ENCODE assay signal across 8 cellular contexts in the genomic region with DNA sequence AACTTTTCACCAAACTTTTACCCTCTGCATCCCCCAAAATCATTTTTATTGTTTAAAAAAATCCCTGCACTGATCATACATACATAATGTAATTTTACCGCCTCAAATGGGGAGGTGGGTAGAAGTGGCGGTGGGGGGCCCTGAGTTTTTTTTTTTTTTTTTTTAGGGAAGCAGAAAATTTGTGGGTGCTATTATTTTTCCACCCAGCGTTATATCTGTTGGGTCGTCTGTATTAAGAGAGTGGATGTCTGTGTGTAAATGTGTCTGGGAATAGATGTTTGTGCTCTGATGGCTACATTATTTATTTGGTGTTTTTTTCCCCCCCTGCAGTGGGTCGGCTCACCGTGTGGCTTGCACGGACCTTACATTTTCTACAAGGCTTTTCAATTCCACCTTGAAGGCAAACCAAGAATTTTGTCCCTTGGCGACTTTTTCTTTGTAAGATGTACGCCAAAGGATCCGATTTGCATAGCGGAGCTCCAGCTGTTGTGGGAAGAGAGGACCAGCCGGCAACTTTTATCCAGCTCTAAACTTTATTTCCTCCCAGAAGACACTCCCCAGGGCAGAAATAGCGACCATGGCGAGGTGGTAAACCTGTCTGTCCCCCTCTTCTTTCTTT. TPM values are rescaled to one million over a fixed set of nuclear protein-coding genes. Genes with fewer than 3 reads are reported as not detected.
A peak's percentile ranks its signal among the peaks of the same experiment; 100 is the strongest.
DNase-seq lines count a peak whose midpoint lies in the region; ATAC-seq, FAIRE-seq and TF ChIP-seq lines count a peak whose summit lies in the region.

No MANE protein-coding gene starts in this region.

- peaks cover 45% of the 10 kb centered on the region for H3K4me1 ChIP-seq in CD8-positive, alpha-beta memory T cell (ENCODE audit: insufficient read depth, low read length)
- peaks cover 69% of the 10 kb centered on the region for H3K4me1 ChIP-seq in Karpas-422 (ENCODE audit: low read length)
- H3K4me1 ChIP-seq in astrocyte (ENCODE audit: insufficient read depth, low read length): peaks cover 42% of the 10 kb centered on the region

- H3K9me3 ChIP-seq in CD8-positive, alpha-beta memory T cell (ENCODE audit: low read length): no peaks in the 10 kb centered on the region
- H3K9me3 ChIP-seq in Karpas-422 (ENCODE audit: low read length): no peaks in the 10 kb centered on the region
- H3K9me3 ChIP-seq in astrocyte (ENCODE audit: insufficient read depth, low read depth, low read length): no peaks in the 10 kb centered on the region

- H3K9me2 ChIP-seq in Karpas-422 (replicated peaks; ENCODE audit: insufficient read depth, low read length): no peaks in the 10 kb centered on the region

- peak overlapping the region; percentile 6; the same call in 1 of the 2 replicates for H2AFZ ChIP-seq in Karpas-422 (ENCODE audit: low read length)
- peak overlapping the region; percentile 29 for H2AFZ ChIP-seq in astrocyte (ENCODE audit: low read depth, low read length)

- peaks cover 45 to 66% (median 61%) of the 10 kb centered on the region in 3 donors for H3K4me1 Mint-ChIP-seq in CD8-positive, alpha-beta memory T cell
- peaks cover 27% of the 10 kb centered on the region for H3K4me1 Mint-ChIP-seq in astrocyte (ENCODE audit: low read depth, unreplicated experiment)

- H3K27me3 Mint-ChIP-seq in CD8-positive, alpha-beta memory T cell: peaks cover 0 to 4% of the 10 kb centered on the region in 2 donors
- no peaks in the 10 kb centered on the region for H3K27me3 Mint-ChIP-seq in astrocyte (ENCODE audit: low read depth, unreplicated experiment)

- no peak for DNase-seq in CD8-positive, alpha-beta memory T cell
- DNase-seq in Karpas-422 (peak; percentile 59), astrocyte (ENCODE audit: low read depth) (peak; percentile 24), iPS-NIHi11 (ENCODE audit: low spot score) (peak; percentile 17), HK-2 (ENCODE audit: unreplicated experiment) (no peak)
- peak; percentile 34 for DNase-seq in stimulated activated CD8-positive, alpha-beta memory T cell treated with anti-CD3 and anti-CD28 coated beads, Interleukin-4, amount 100 ng/mL, for 48 hours

- POLR2A ChIA-PET in CD8-positive, alpha-beta memory T cell (lab: Charles Lee): interaction anchor here (0.6 to 2.4 kb wide), 16 partner anchors 12 to 915 kb away, joined by 3 to 16 read pairs (median 4); no protein-coding TSS in a partner anchor

- H3K36me3 ChIP-seq in CD8-positive, alpha-beta memory T cell (ENCODE audit: insufficient read depth, low read length): no peaks in the 10 kb centered on the region
- H3K36me3 ChIP-seq in Karpas-422 (ENCODE audit: insufficient read depth, low read length): no peaks in the 10 kb centered on the region
- H3K36me3 ChIP-seq in astrocyte (ENCODE audit: insufficient read depth, low read length): no peaks in the 10 kb centered on the region

- peak overlapping the region; percentile 88 to 93 (median 91) for H3K4me3 Mint-ChIP-seq in CD8-positive, alpha-beta memory T cell
- H3K4me3 Mint-ChIP-seq in astrocyte (ENCODE audit: unreplicated experiment): peak overlapping the region; percentile 95

- ATAC-seq in HG02798 (IDR thresholded peaks at IDR 0.05; ENCODE audit: poor library complexity, unreplicated experiment) (no peak), HG03108 (IDR thresholded peaks at IDR 0.05; ENCODE audit: unreplicated experiment) (no peak)

- peak overlapping the region; percentile 91 for H3K27ac ChIP-seq in CD8-positive, alpha-beta memory T cell (ENCODE audit: low read depth, low read length)
- peak overlapping the region; percentile 97 for H3K27ac ChIP-seq in Karpas-422 (ENCODE audit: low read length)
- peak overlapping the region; percentile 87 for H3K27ac ChIP-seq in astrocyte (ENCODE audit: low read depth, low read length)

- H3K4me3 ChIP-seq in CD8-positive, alpha-beta memory T cell (ENCODE audit: low read length): peak overlapping the region; percentile 98
- H3K4me3 ChIP-seq in Karpas-422 (ENCODE audit: low read length) (peak overlapping the region; percentile 76), astrocyte (ENCODE audit: insufficient read depth, low read depth, low read length) (peak overlapping the region; percentile 91)

- peak overlapping the region; percentile 91 to 99 (median 94) for H3K27ac Mint-ChIP-seq in CD8-positive, alpha-beta memory T cell
- peak overlapping the region; percentile 100 for H3K27ac Mint-ChIP-seq in astrocyte (ENCODE audit: unreplicated experiment)

- FAIRE-seq in astrocyte (lab: Jason Lieb, UNC): no peak

- no peaks in the 10 kb centered on the region for H3K9me3 Mint-ChIP-seq in CD8-positive, alpha-beta memory T cell
- H3K9me3 Mint-ChIP-seq in astrocyte (ENCODE audit: unreplicated experiment): no peaks in the 10 kb centered on the region

- TF ChIP-seq CTCF in astrocyte (IDR thresholded peaks at IDR 0.05; ENCODE audit: insufficient read depth, low read depth, low read length): no peak

- H3K4me2 ChIP-seq in Karpas-422 (ENCODE audit: low read depth, low read length, poor library complexity, severe bottlenecking) (peak overlapping the region; percentile 82), astrocyte (ENCODE audit: low read length) (peak overlapping the region; percentile 98)

- no peaks in the 10 kb centered on the region; the same call in 1 of the 2 replicates for H4K20me1 ChIP-seq in Karpas-422 (ENCODE audit: insufficient read depth, low read depth, low read length)
- H4K20me1 ChIP-seq in astrocyte (ENCODE audit: insufficient read depth, low read length): peaks cover 13% of the 10 kb centered on the region

- H3K9ac ChIP-seq in Karpas-422 (ENCODE audit: low read length) (peak overlapping the region; percentile 77), astrocyte (ENCODE audit: low read length) (peak overlapping the region; percentile 95)

- H3K36me3 Mint-ChIP-seq in CD8-positive, alpha-beta memory T cell: peaks cover 0 to 29% (median 0%) of the 10 kb centered on the region in 3 donors
- H3K36me3 Mint-ChIP-seq in astrocyte (ENCODE audit: low read depth, unreplicated experiment): no peaks in the 10 kb centered on the region

- no peaks in the 10 kb centered on the region for H3K27me3 ChIP-seq in CD8-positive, alpha-beta memory T cell (ENCODE audit: insufficient read depth, low read length, poor library complexity, severe bottlenecking)
- H3K27me3 ChIP-seq in Karpas-422 (ENCODE audit: low read length): 0 out of 2 replicates have a peak, but pooled peaks cover 2% of the 10 kb centered on the region
- no peaks in the 10 kb centered on the region for H3K27me3 ChIP-seq in astrocyte (ENCODE audit: insufficient read depth, low read length)

- H3K79me2 ChIP-seq in Karpas-422 (ENCODE audit: low read length) (no peaks in the 10 kb centered on the region), astrocyte (ENCODE audit: insufficient read depth, low read length) (peaks cover 50% of the 10 kb centered on the region)

- CTCF ChIA-PET in CD8-positive, alpha-beta memory T cell (lab: Charles Lee): interaction anchor here (0.7 to 7.4 kb wide), 17 partner anchors 12 to 1620 kb away, joined by 3 to 47 read pairs (median 6); no protein-coding TSS in a partner anchor

RNA-seq across cellular contexts. Expression of gene ARID5B, which starts 0.4 kb away (rescaled TPM):
- 10 to 100 TPM; 37.1 to 38.4 TPM for total RNA-seq in CD8-positive, alpha-beta memory T cell
- polyA plus RNA-seq in CD8-positive, alpha-beta memory T cell: 48.7 TPM
- total RNA-seq in Karpas-422 (2014; rRNA removed; shearing (Covaris generic); ENCODE audit: low replicate concordance): 1.3 and 5.9 TPM in 2 replicates
- 64.6 and 66.0 TPM in 2 replicates for total RNA-seq in astrocyte

Comparison
In these comparisons a context has a peak if more than half of its experiments do, and no peak if none do; other contexts are left out.
1. DNase-seq: peak in Karpas-422 (single experiment), astrocyte (single experiment), iPS-NIHi11 (single experiment) and stimulated activated CD8-positive, alpha-beta memory T cell treated with anti-CD3 and anti-CD28 coated beads, Interleukin-4, amount 100 ng/mL, for 48 hours (single experiment); none in CD8-positive, alpha-beta memory T cell (0 of 5) and HK-2 (single experiment).
2. Peak in every context shown above with its lines, with median percentiles within 50 percentile points of each other: H3K27ac ChIP-seq and H3K4me3 ChIP-seq.